In the genomic region with DNA sequence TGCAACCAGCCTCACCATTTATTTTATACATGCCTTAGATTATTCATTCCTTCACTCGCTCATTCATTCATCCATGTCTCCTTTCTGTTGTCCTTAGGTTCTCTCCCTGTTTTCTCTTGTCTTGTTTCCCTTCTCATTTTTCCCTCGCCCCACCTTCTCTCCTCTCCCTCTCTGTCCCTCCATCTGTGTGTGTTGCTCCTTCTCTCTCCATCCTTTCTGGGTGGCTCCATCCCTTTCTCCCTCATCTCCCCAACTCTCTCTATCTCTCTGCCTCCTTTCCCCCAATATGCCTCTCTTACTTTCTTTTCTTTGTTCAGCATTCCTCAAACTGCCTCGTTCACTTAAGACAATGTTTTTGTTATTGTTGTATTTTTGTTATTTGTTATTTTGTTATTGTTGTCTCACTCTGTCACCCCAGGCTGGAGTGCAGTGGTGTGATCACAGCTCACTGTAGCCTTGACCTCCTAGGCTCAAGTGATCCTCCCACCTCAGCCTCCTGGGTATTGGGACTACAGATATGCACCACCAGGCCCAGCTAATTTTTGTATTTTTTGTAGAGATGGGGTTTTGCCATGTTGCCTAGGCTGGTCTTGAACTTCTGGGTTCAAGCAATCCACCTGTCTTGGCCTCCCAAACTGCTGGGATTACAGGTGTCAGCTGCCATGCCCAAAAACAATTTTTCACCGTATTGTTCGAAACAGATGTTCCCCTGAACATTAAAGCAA, we compare ENCODE assay signal across 15 cellular contexts. TPM values are rescaled to one million over a fixed set of nuclear protein-coding genes. Genes with fewer than 3 reads are reported as not detected.
DNase-seq lines count a peak whose midpoint lies in the region; ATAC-seq and TF ChIP-seq lines count a peak whose summit lies in the region.
"Had no signal": no experiment of that assay in that cellular context is flagged by ENCODE, and none has a peak within 500 bp of the region (broad histone marks: within the 10 kb centered on the region; RNA-seq: fewer than 3 reads in every experiment).

No MANE protein-coding gene starts in this region.

- intact Hi-C loops in left ventricle myocardium superior (cut with micrococcal nuclease) (no loop called here), gastrocnemius medialis (cut with DNase I; ENCODE audit: low total_unique reads) (no loop called here), uterus (cut with DNase I; ENCODE audit: low total_unique reads) (no loop called here)

- no peak for ATAC-seq in left ventricle myocardium superior
- ATAC-seq in gastrocnemius medialis, result no peak
- ATAC-seq: HCT116 had no signal

- POLR2A ChIA-PET in HEK293 (lab: Yijun Ruan, JAX), result no interaction called here

- DNase-seq in right atrium auricular region (ENCODE audit: low spot score) (no peak), left ventricle myocardium superior (no peak), gastrocnemius medialis (no peak), DMS53 (lab: John Stamatoyannopoulos, UW) (no peak), uterus (no peak)
- DNase-seq: 8988T; Caco-2; CD4-positive, alpha-beta T cell; DMS79; H7; KG1 had no signal

- H3K4me1 ChIP-seq in right atrium auricular region, result no peaks in the 10 kb centered on the region
- H3K4me1 ChIP-seq in HEK293 (ENCODE audit: control insufficient read depth, insufficient read depth, low read length), result no peaks in the 10 kb centered on the region
- H3K4me1 ChIP-seq in gastrocnemius medialis, result peaks cover 8 to 9% of the 10 kb centered on the region in 2 donors
- no peaks in the 10 kb centered on the region for H3K4me1 ChIP-seq in uterus
- H3K4me1 ChIP-seq: Caco-2 had no signal

- H3K4me3 ChIP-seq in right atrium auricular region (no peak overlapping the region), HEK293 (ENCODE audit: low read depth, low read length) (no peak overlapping the region), gastrocnemius medialis (no peak overlapping the region), uterus (no peak overlapping the region)
- H3K4me3 ChIP-seq: GM23338 had no signal

- no peak for TF ChIP-seq CTCF in right atrium auricular region (IDR thresholded peaks at IDR 0.05)
- TF ChIP-seq CTCF in HEK293 (tag by site-specific recombination; IDR thresholded peaks at IDR 0.05), result no peak
- TF ChIP-seq CTCF in gastrocnemius medialis (IDR thresholded peaks at IDR 0.05 in 4 of 5, conservative IDR thresholded peaks at IDR 0.05 in 1 of 5), result no peak
- TF ChIP-seq CTCF in uterus (IDR thresholded peaks at IDR 0.05), result no peak

- H3K9me3 ChIP-seq in right atrium auricular region (no peaks in the 10 kb centered on the region), HEK293 (ENCODE audit: control insufficient read depth, insufficient read depth, low read depth, low read length) (no peaks in the 10 kb centered on the region), gastrocnemius medialis (no peaks in the 10 kb centered on the region), uterus (no peaks in the 10 kb centered on the region)
- H3K9me3 ChIP-seq: Caco-2 had no signal

- H3K36me3 ChIP-seq in right atrium auricular region (no peaks in the 10 kb centered on the region), HEK293 (ENCODE audit: control insufficient read depth in 2 of 2, insufficient read depth in 1 of 2, low read length in 2 of 2) (no peaks in the 10 kb centered on the region), gastrocnemius medialis (no peaks in the 10 kb centered on the region), uterus (no peaks in the 10 kb centered on the region)

- H3K27ac ChIP-seq in right atrium auricular region (peak overlapping the region; percentile 71 to 86), HEK293 (ENCODE audit: extremely low read depth, low read depth, low read length) (no peak overlapping the region), gastrocnemius medialis (peak overlapping the region in 3 of 4 donors; percentile 68 to 80 (median 73)), uterus (no peak overlapping the region)

- CTCF ChIA-PET in HEK293 (lab: Yijun Ruan, JAX), result no interaction called here

- in situ Hi-C loops in gastrocnemius medialis (cut with MboI; ENCODE audit: low sequenced_read_pairs in 4 of 4), result loop anchor here in 1 of 4 donors (25.0 kb wide), 1 partner anchor 104 kb away; no protein-coding TSS in a partner anchor

- TF ChIP-seq POLR2A in gastrocnemius medialis (IDR thresholded peaks at IDR 0.05) (no peak), uterus (IDR thresholded peaks at IDR 0.05) (no peak)

- H3K27me3 ChIP-seq in right atrium auricular region (no peaks in the 10 kb centered on the region), gastrocnemius medialis (no peaks in the 10 kb centered on the region), uterus (no peaks in the 10 kb centered on the region)

TF ChIP-seq in HEK293, 187 proteins besides CTCF, POLR2A, EP300 and RAD21 (continues in another document):
- TF ChIP-seq, protein P1, sequence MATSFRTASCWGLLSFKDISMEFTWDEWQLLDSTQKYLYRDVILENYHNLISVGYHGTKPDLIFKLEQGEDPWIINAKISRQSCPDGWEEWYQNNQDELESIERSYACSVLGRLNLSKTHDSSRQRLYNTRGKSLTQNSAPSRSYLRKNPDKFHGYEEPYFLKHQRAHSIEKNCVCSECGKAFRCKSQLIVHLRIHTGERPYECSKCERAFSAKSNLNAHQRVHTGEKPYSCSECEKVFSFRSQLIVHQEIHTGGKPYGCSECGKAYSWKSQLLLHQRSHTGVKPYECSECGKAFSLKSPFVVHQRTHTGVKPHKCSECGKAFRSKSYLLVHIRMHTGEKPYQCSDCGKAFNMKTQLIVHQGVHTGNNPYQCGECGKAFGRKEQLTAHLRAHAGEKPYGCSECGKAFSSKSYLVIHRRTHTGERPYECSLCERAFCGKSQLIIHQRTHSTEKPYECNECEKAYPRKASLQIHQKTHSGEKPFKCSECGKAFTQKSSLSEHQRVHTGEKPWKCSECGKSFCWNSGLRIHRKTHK (tag by site-specific recombination; IDR thresholded peaks at IDR 0.05), result no peak
- peak; percentile 42; the same call in 1 of the 2 replicates for TF ChIP-seq ZNF366 (tag by site-specific recombination; conservative IDR thresholded peaks at IDR 0.05)
- TF ChIP-seq, protein P2, sequence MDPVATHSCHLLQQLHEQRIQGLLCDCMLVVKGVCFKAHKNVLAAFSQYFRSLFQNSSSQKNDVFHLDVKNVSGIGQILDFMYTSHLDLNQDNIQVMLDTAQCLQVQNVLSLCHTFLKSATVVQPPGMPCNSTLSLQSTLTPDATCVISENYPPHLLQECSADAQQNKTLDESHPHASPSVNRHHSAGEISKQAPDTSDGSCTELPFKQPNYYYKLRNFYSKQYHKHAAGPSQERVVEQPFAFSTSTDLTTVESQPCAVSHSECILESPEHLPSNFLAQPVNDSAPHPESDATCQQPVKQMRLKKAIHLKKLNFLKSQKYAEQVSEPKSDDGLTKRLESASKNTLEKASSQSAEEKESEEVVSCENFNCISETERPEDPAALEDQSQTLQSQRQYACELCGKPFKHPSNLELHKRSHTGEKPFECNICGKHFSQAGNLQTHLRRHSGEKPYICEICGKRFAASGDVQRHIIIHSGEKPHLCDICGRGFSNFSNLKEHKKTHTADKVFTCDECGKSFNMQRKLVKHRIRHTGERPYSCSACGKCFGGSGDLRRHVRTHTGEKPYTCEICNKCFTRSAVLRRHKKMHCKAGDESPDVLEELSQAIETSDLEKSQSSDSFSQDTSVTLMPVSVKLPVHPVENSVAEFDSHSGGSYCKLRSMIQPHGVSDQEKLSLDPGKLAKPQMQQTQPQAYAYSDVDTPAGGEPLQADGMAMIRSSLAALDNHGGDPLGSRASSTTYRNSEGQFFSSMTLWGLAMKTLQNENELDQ (tag by site-specific recombination; IDR thresholded peaks at IDR 0.05; ENCODE audit: low read depth), result no peak
- no peak for TF ChIP-seq ZNF830 (tag by site-specific recombination; IDR thresholded peaks at IDR 0.05; ENCODE audit: low read depth)
- peak; percentile 95 for TF ChIP-seq PRDM1 (tag by site-specific recombination; IDR thresholded peaks at IDR 0.05)
- TF ChIP-seq ZNF596 (tag by site-specific recombination; IDR thresholded peaks at IDR 0.05), result no peak
- TF ChIP-seq, protein P3, sequence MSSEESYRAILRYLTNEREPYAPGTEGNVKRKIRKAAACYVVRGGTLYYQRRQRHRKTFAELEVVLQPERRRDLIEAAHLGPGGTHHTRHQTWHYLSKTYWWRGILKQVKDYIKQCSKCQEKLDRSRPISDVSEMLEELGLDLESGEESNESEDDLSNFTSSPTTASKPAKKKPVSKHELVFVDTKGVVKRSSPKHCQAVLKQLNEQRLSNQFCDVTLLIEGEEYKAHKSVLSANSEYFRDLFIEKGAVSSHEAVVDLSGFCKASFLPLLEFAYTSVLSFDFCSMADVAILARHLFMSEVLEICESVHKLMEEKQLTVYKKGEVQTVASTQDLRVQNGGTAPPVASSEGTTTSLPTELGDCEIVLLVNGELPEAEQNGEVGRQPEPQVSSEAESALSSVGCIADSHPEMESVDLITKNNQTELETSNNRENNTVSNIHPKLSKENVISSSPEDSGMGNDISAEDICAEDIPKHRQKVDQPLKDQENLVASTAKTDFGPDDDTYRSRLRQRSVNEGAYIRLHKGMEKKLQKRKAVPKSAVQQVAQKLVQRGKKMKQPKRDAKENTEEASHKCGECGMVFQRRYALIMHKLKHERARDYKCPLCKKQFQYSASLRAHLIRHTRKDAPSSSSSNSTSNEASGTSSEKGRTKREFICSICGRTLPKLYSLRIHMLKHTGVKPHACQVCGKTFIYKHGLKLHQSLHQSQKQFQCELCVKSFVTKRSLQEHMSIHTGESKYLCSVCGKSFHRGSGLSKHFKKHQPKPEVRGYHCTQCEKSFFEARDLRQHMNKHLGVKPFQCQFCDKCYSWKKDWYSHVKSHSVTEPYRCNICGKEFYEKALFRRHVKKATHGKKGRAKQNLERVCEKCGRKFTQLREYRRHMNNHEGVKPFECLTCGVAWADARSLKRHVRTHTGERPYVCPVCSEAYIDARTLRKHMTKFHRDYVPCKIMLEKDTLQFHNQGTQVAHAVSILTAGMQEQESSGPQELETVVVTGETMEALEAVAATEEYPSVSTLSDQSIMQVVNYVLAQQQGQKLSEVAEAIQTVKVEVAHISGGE (tag by site-specific recombination; conservative IDR thresholded peaks at IDR 0.05; ENCODE audit: low read depth), result no peak
- no peak for TF ChIP-seq ZNF404 (tag by site-specific recombination; IDR thresholded peaks at IDR 0.05)

RNA-seq across cellular contexts. Expression of a gene that starts 14.4 kb away (rescaled TPM):
- 1 to 10 TPM; 4.7 to 5.5 TPM for total RNA-seq in right atrium auricular region
- 3.8 TPM for total RNA-seq in left ventricle myocardium superior
- 1 to 10 TPM; 1.1 to 5.5 (median 3.1) TPM for total RNA-seq in gastrocnemius medialis
- total RNA-seq in uterus, result 10 to 100 TPM in 1 of 4 donors, 1 to 10 TPM in 2, not detected in 1; 6.4 to 45.3 (median 7.6) TPM

RNA-seq across cellular contexts. Expression of a gene that starts 27.5 kb away (rescaled TPM):
- total RNA-seq in right atrium auricular region (not detected), left ventricle myocardium superior (not detected), gastrocnemius medialis (not detected), uterus (not detected)
- total RNA-seq: A673; Caco-2; CD4-positive, alpha-beta T cell; GM23338; H7 had no signal

RNA-seq across cellular contexts. Expression of a gene that starts 31.8 kb away (rescaled TPM):
- total RNA-seq in right atrium auricular region (not detected), left ventricle myocardium superior (not detected), gastrocnemius medialis (not detected), uterus (not detected)
- total RNA-seq: A673; Caco-2; CD4-positive, alpha-beta T cell; GM23338; H7 had no signal

RNA-seq across cellular contexts. Expression of a gene that starts 34.6 kb away (rescaled TPM):
- total RNA-seq in right atrium auricular region (not detected), left ventricle myocardium superior (not detected), gastrocnemius medialis (not detected), uterus (not detected)
- total RNA-seq: A673; Caco-2; CD4-positive, alpha-beta T cell; GM23338; H7 had no signal

RNA-seq across cellular contexts. Expression of a gene that starts 39.5 kb away (rescaled TPM):
- total RNA-seq in right atrium auricular region (not detected), left ventricle myocardium superior (not detected), gastrocnemius medialis (not detected), uterus (not detected)
- total RNA-seq: A673; Caco-2; CD4-positive, alpha-beta T cell; GM23338; H7 had no signal

Comparison
In these comparisons a context has a peak if more than half of its experiments do, and no peak if none do; other contexts are left out.
1. H3K27ac ChIP-seq: peak in right atrium auricular region (2 of 2) and gastrocnemius medialis (3 of 4); none in HEK293 (single experiment) and uterus (0 of 2).